In genomic region chr10:49534670-49535381, GRCh38 we compare ENCODE assay signal across 8 cellular contexts. TPM values are rescaled to one million over a fixed set of nuclear protein-coding genes. Genes with fewer than 3 reads are reported as not detected.
A peak's percentile ranks its signal among the peaks of the same experiment; 100 is the strongest.
DNase-seq lines count a peak whose midpoint lies in the region; ATAC-seq and TF ChIP-seq lines count a peak whose summit lies in the region.

No MANE protein-coding gene starts in this region.

- H2BK12ac ChIP-seq in mesenchymal stem cell (ENCODE audit: low read length in 2 of 2) = no peak overlapping the region

- H3K4me2 ChIP-seq in PC-3 (ENCODE audit: low read length) = peak overlapping the region; percentile 30
- H3K4me2 ChIP-seq in mesenchymal stem cell (ENCODE audit: low read length, poor library complexity, severe bottlenecking) = no peak overlapping the region

- H3K9me2 ChIP-seq in PC-3 (replicated peaks; ENCODE audit: low read length) = no peaks in the 10 kb centered on the region

- DNase-seq in activated T-cell treated with anti-CD3 and anti-CD28 coated beads, Interleukin-2, amount 50 U/mL, for 24 hours = no peak
- DNase-seq in activated T-cell treated with anti-CD3 and anti-CD28 coated beads for 4 hours = no peak
- peak; percentile 82 for DNase-seq in PC-3
- DNase-seq in mesenchymal stem cell = peak; percentile 38
- no peak for DNase-seq in NCI-H1694 (lab: John Stamatoyannopoulos, UW)
- DNase-seq in mucosa of gallbladder (ENCODE audit: low spot score) = no peak
- DNase-seq in WTC11 (ENCODE audit: low spot score) = no peak

- no peak overlapping the region for H2BK120ac ChIP-seq in mesenchymal stem cell (ENCODE audit: low read depth, low read length)

- H3K18ac ChIP-seq in mesenchymal stem cell (ENCODE audit: low read depth in 1 of 2, low read length in 2 of 2) = no peak overlapping the region

- H4K20me1 ChIP-seq in PC-3 (ENCODE audit: low read length) = 0 out of 2 replicates have a peak, but pooled peaks cover 3% of the 10 kb centered on the region

- H3K4me1 ChIP-seq in PC-3 (ENCODE audit: insufficient read depth, low read length) (peaks cover 43% of the 10 kb centered on the region), mesenchymal stem cell (ENCODE audit: control insufficient read depth, insufficient read depth, low read depth, low read length) (peaks cover 13% of the 10 kb centered on the region)

- no peak overlapping the region for H2AK5ac ChIP-seq in mesenchymal stem cell (ENCODE audit: low read length, severe bottlenecking)

- no peak overlapping the region for H4K91ac ChIP-seq in mesenchymal stem cell (ENCODE audit: low read length)

- ATAC-seq in HG02840 (IDR thresholded peaks at IDR 0.05; ENCODE audit: low FRiP score, unreplicated experiment) (peak; percentile 40), PC-3 (peak; percentile 6; the same call in 1 of the 2 replicates), WTC11 (no peak)

- H3K79me2 ChIP-seq in PC-3 (ENCODE audit: low read length) = peaks cover 88% of the 10 kb centered on the region

- H3K4me3 Mint-ChIP-seq in activated T-cell treated with anti-CD3 and anti-CD28 coated beads, Interleukin-2, amount 50 U/mL, for 24 hours = no peak overlapping the region
- no peak overlapping the region for H3K4me3 Mint-ChIP-seq in WTC11

- no peaks in the 10 kb centered on the region for H3F3A ChIP-seq in PC-3 (ENCODE audit: low read length, unreplicated experiment)

- no peak overlapping the region for H3K4ac ChIP-seq in mesenchymal stem cell (ENCODE audit: low read depth in 1 of 2, low read length in 2 of 2)

- WGBS in mesenchymal stem cell = 85% methylated on average over 9 of the region's 9 CpGs

- no peaks in the 10 kb centered on the region for H3K9me3 Mint-ChIP-seq in activated T-cell treated with anti-CD3 and anti-CD28 coated beads, Interleukin-2, amount 50 U/mL, for 24 hours
- no peaks in the 10 kb centered on the region for H3K9me3 Mint-ChIP-seq in WTC11

- no TSS peak for BruUV-seq in PC-3 (replicated peaks; lab: Mats Ljungman, UMichigan)

- H3K14ac ChIP-seq in mesenchymal stem cell (ENCODE audit: low read length in 2 of 2) = no peak overlapping the region

- no peak; the same call in 1 of the 2 replicates for TF ChIP-seq CTCF in PC-3 (conservative IDR thresholded peaks at IDR 0.05; ENCODE audit: low read depth, low read length)
- TF ChIP-seq CTCF in WTC11 (IDR thresholded peaks at IDR 0.05) = no peak

- H4K8ac ChIP-seq in mesenchymal stem cell (ENCODE audit: low read length) = no peak overlapping the region

- peaks cover 48% of the 10 kb centered on the region for H3K4me1 Mint-ChIP-seq in activated T-cell treated with anti-CD3 and anti-CD28 coated beads, Interleukin-2, amount 50 U/mL, for 24 hours (ENCODE audit: low read depth)
- peaks cover 16% of the 10 kb centered on the region for H3K4me1 Mint-ChIP-seq in WTC11

- no peak overlapping the region for H2BK15ac ChIP-seq in mesenchymal stem cell (ENCODE audit: low read depth, poor library complexity, severe bottlenecking)

- H2BK5ac ChIP-seq in mesenchymal stem cell (ENCODE audit: low read depth, low read length, poor library complexity, severe bottlenecking) = no peak overlapping the region

- H3K36me3 ChIP-seq in PC-3 (ENCODE audit: low read depth, low read length) = peaks cover 39% of the 10 kb centered on the region
- peaks cover 14 to 36% of the 10 kb centered on the region in 2 experiments for H3K36me3 ChIP-seq in mesenchymal stem cell (ENCODE audit: control insufficient read depth in 1 of 2, insufficient read depth in 2 of 2, low read depth in 1 of 2, low read length in 2 of 2)

- intact Hi-C loops in PC-3 (cut with micrococcal nuclease) = no loop called here

- no peaks in the 10 kb centered on the region for H3K9me3 ChIP-seq in PC-3 (ENCODE audit: low read length)
- no peaks in the 10 kb centered on the region for H3K9me3 ChIP-seq in mesenchymal stem cell (ENCODE audit: control insufficient read depth, low read length)

- peak overlapping the region; percentile 50 for H3K27ac Mint-ChIP-seq in activated T-cell treated with anti-CD3 and anti-CD28 coated beads, Interleukin-2, amount 50 U/mL, for 24 hours
- H3K27ac Mint-ChIP-seq in WTC11 = no peak overlapping the region

- POLR2A ChIA-PET in PC-3 (lab: Charles Lee; ENCODE audit: unreplicated experiment) (interaction anchor here (0.6 to 0.7 kb wide), 3 partner anchors 13 to 931 kb away, joined by 3 to 4 read pairs (median 3); no protein-coding TSS in a partner anchor), WTC11 (lab: Charles Lee) (no interaction called here)

- CTCF ChIA-PET in PC-3 (lab: Charles Lee) = interaction anchor here (0.6 to 1.2 kb wide), 6 partner anchors 16 to 127 kb away, joined by 3 to 8 read pairs (median 3); no protein-coding TSS in a partner anchor
- CTCF ChIA-PET in WTC11 (lab: Charles Lee) = no interaction called here

- H3K4me3 ChIP-seq in PC-3 (ENCODE audit: low read length) = no peak overlapping the region
- peak overlapping the region in 1 of 2 experiments; percentile 51 for H3K4me3 ChIP-seq in mesenchymal stem cell (ENCODE audit: insufficient read depth in 1 of 2, low read depth in 1 of 2, low read length in 2 of 2)

- H3K27me3 Mint-ChIP-seq in activated T-cell treated with anti-CD3 and anti-CD28 coated beads, Interleukin-2, amount 50 U/mL, for 24 hours = peaks cover 4% of the 10 kb centered on the region
- peaks cover 12% of the 10 kb centered on the region for H3K27me3 Mint-ChIP-seq in WTC11 (ENCODE audit: low read depth)

- H3K27me3 ChIP-seq in PC-3 (ENCODE audit: low read length) (no peaks in the 10 kb centered on the region), mesenchymal stem cell (ENCODE audit: control insufficient read depth in 1 of 2, insufficient read depth in 1 of 2, low read length in 2 of 2) (no peaks in the 10 kb centered on the region)

- H3K9ac ChIP-seq in PC-3 (ENCODE audit: low read length) (no peak overlapping the region), mesenchymal stem cell (ENCODE audit: low read length) (peak overlapping the region; percentile 39)

- no peak overlapping the region for H3K23ac ChIP-seq in mesenchymal stem cell (ENCODE audit: low read length in 2 of 2)

- H3K36me3 Mint-ChIP-seq in activated T-cell treated with anti-CD3 and anti-CD28 coated beads, Interleukin-2, amount 50 U/mL, for 24 hours (ENCODE audit: low read depth) = peaks cover 42% of the 10 kb centered on the region
- peaks cover 3% of the 10 kb centered on the region; the same call in 1 of the 2 replicates for H3K36me3 Mint-ChIP-seq in WTC11

- H3K79me1 ChIP-seq in mesenchymal stem cell (replicated peaks; ENCODE audit: low read length, poor library complexity, severe bottlenecking) = peaks cover 38% of the 10 kb centered on the region

- peak overlapping the region; percentile 6 for H3K27ac ChIP-seq in PC-3 (ENCODE audit: low read length)
- H3K27ac ChIP-seq in mesenchymal stem cell (ENCODE audit: low read length, poor library complexity, severe bottlenecking) = no peak overlapping the region

- no peak overlapping the region for H2AFZ ChIP-seq in PC-3 (ENCODE audit: low read length)
- H2AFZ ChIP-seq in mesenchymal stem cell (ENCODE audit: low read depth, low read length) = no peak overlapping the region

TF ChIP-seq in WTC11, 78 proteins besides CTCF, POLR2A, EP300 and RAD21 (continues in another document):
- TF ChIP-seq ETV6 (CRISPR knock-in tag; IDR thresholded peaks at IDR 0.05) = no peak
- no peak for TF ChIP-seq HMGXB4 (CRISPR knock-in tag; IDR thresholded peaks at IDR 0.05)
- no peak for TF ChIP-seq SMAD4 (CRISPR knock-in tag; IDR thresholded peaks at IDR 0.05)
- TF ChIP-seq SP1 (CRISPR knock-in tag; conservative IDR thresholded peaks at IDR 0.05) = no peak
- no peak for TF ChIP-seq GTF2I (CRISPR knock-in tag; conservative IDR thresholded peaks at IDR 0.05)
- no peak for TF ChIP-seq MAX (CRISPR knock-in tag; IDR thresholded peaks at IDR 0.05)
- TF ChIP-seq ERG (CRISPR knock-in tag; IDR thresholded peaks at IDR 0.05) = no peak

RNA-seq across cellular contexts. Expression of gene ERCC6, which starts 4.1 kb away (rescaled TPM):
- total RNA-seq in PC-3 (2014; rRNA removed) (36.7 and 43.0 TPM in 2 replicates), mucosa of gallbladder (31.0 TPM), WTC11 (2021) (10.9 to 14.5 TPM (median 14.3 TPM) in 3 replicates)
- 3.9 TPM for polyA plus RNA-seq in mesenchymal stem cell (2013, experiment 1 of 2)
- polyA plus RNA-seq in mesenchymal stem cell (2013, experiment 2 of 2) = 4.5 TPM

Comparison
In these comparisons a context has a peak if more than half of its experiments do, and no peak if none do; other contexts are left out.
1. DNase-seq: peak in PC-3 (single experiment) and mesenchymal stem cell (single experiment); none in activated T-cell treated with anti-CD3 and anti-CD28 coated beads, Interleukin-2, amount 50 U/mL, for 24 hours (single experiment), activated T-cell treated with anti-CD3 and anti-CD28 coated beads for 4 hours (single experiment), NCI-H1694 (single experiment), mucosa of gallbladder (single experiment) and WTC11 (single experiment).